Comparison of ENCODE assay signal across 8 cellular contexts in the genomic region with DNA sequence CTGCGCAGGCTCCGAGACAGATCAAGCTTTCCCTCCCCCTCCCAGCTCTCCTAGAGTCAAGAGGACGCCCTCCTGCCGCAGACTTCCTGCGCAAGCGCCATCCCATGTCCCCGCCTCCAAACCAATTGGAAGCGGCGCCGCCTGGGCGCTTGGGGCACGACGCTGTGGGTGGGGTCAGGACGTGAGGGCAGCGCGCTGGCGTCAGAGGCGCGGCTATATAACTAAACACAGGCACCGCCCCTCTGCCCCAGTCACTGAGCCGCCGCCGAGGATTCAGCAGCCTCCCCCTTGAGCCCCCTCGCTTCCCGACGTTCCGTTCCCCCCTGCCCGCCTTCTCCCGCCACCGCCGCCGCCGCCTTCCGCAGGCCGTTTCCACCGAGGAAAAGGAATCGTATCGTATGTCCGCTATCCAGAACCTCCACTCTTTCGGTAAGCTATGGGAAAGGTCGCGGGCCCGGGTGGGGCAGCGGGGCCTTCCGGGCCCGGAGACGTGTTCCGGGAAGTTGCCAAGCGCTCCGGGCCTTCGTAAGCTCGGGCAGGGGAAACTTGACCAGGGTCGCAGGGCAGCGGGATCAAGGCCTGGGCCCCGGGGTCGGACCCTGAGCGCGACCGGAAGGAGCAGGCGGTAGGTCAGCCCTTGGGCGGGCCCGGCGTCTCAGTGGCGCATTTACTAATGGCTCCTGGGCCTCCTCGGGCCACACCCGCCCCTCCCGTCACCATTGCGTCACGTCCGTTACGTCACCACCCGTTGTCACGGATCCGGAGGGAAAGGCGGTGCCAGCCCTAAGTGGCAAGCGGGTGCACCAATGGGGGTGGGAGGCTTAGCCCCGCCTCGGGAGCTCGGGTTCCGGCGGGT. TPM values are rescaled to one million over a fixed set of nuclear protein-coding genes. Genes with fewer than 3 reads are reported as not detected.
DNase-seq lines count a peak whose midpoint lies in the region; ATAC-seq and TF ChIP-seq lines count a peak whose summit lies in the region.

EIF1 (plus strand) TSS at position 245 of the 856 bp plus-strand sequence; CDS start at position 399, 154 bp downstream.

- peak; percentile 95 to 98 for DNase-seq in NCI-H187 (lab: John Stamatoyannopoulos, UW)
- DNase-seq in T-helper 2 cell = peak; percentile 97 to 100 (median 99)
- DNase-seq in left ventricle myocardium inferior = peak; percentile 100
- DNase-seq in prostate gland (ENCODE audit: low spot score) = peak; percentile 100

- H3K27ac ChIP-seq in angular gyrus (ENCODE audit: low read depth, low read length) (peak within 1 kb of the TSS; percentile 98), left ventricle myocardium inferior (replicated peaks) (peak within 1 kb of the TSS; percentile 100), prostate gland (peak within 1 kb of the TSS; percentile 100), urinary bladder (ENCODE audit: low read depth) (peak within 1 kb of the TSS; percentile 99)

- WGBS in prostate gland = 0% methylated on average over 67 of the region's 81 CpGs
- WGBS in urinary bladder = under 1% methylated on average over 81 of the region's 81 CpGs

- H3K4me1 ChIP-seq in left ventricle myocardium inferior (peaks cover 49% of the 10 kb centered on the region), prostate gland (replicated peaks) (no peaks in the 10 kb centered on the region), urinary bladder (ENCODE audit: insufficient read depth) (no peaks in the 10 kb centered on the region)

- intact Hi-C loops in left ventricle myocardium inferior (cut with micrococcal nuclease) (no loop called here), prostate gland (cut with DNase I) (no loop called here)

- TF ChIP-seq CTCF in left ventricle myocardium inferior (IDR thresholded peaks at IDR 0.05; ENCODE audit: borderline replicate concordance) (no peak), prostate gland (IDR thresholded peaks at IDR 0.05) (peak in 2 of 4 experiments; percentile 5 to 26)

- H3K36me3 ChIP-seq in left ventricle myocardium inferior (peaks cover 45% of the 10 kb centered on the region), prostate gland (peaks cover 20 to 33% of the 10 kb centered on the region in 2 donors), urinary bladder (ENCODE audit: insufficient read depth) (peaks cover 15% of the 10 kb centered on the region)

- peak; percentile 91 for TF ChIP-seq POLR2A in prostate gland (IDR thresholded peaks at IDR 0.05)

- H3K4me3 ChIP-seq in left ventricle myocardium inferior (peak within 1 kb of the TSS; percentile 91), prostate gland (peak within 1 kb of the TSS; percentile 89 to 91), urinary bladder (ENCODE audit: low read depth, low read length) (peak within 1 kb of the TSS; percentile 69)

- ATAC-seq in GM18498 (IDR thresholded peaks at IDR 0.05; ENCODE audit: unreplicated experiment) = peak; percentile 76
- ATAC-seq in HG02938 (IDR thresholded peaks at IDR 0.05; ENCODE audit: unreplicated experiment) = peak; percentile 67

- H3K27me3 ChIP-seq in left ventricle myocardium inferior (ENCODE audit: low read depth) (no peaks in the 10 kb centered on the region), prostate gland (replicated peaks; ENCODE audit: insufficient read depth) (no peaks in the 10 kb centered on the region)

- H3K9me3 ChIP-seq in left ventricle myocardium inferior (replicated peaks) (no peaks in the 10 kb centered on the region), prostate gland (no peaks in the 10 kb centered on the region)

RNA-seq across cellular contexts. Expression of gene EIF1, which starts in this region (rescaled TPM):
- 1,125 TPM for total RNA-seq in left ventricle myocardium inferior
- 100 to 1,000 TPM; 136 to 320 TPM for total RNA-seq in prostate gland
- total RNA-seq in urinary bladder = 96.6 TPM
- polyA plus RNA-seq in urinary bladder = 649 TPM

Comparison
In these comparisons a context has a peak if more than half of its experiments do, and no peak if none do; other contexts are left out.
1. Peak in every context shown above with its lines: DNase-seq, ATAC-seq, H3K4me3 ChIP-seq and H3K27ac ChIP-seq.